In genomic region chr10:79425074-79425532, GRCh38 we compare ENCODE assay signal across 18 cellular contexts. TPM values are rescaled to one million over a fixed set of nuclear protein-coding genes. Genes with fewer than 3 reads are reported as not detected.
DNase-seq lines count a peak whose midpoint lies in the region; ATAC-seq and TF ChIP-seq lines count a peak whose summit lies in the region.
"Had no signal": no experiment of that assay in that cellular context is flagged by ENCODE, and none has a peak within 500 bp of the region (broad histone marks: within the 10 kb centered on the region; RNA-seq: fewer than 3 reads in every experiment).

No MANE protein-coding gene starts in this region.

- no peak for TF ChIP-seq POLR2A in sigmoid colon (IDR thresholded peaks at IDR 0.05)
- TF ChIP-seq POLR2A in vagina (IDR thresholded peaks at IDR 0.05), result no peak

- TF ChIP-seq CTCF in natural killer cell (IDR thresholded peaks at IDR 0.05) (no peak), sigmoid colon (IDR thresholded peaks at IDR 0.05) (no peak), vagina (IDR thresholded peaks at IDR 0.05) (no peak)

- DNase-seq in natural killer cell treated with Interleukin-12 subunit alpha and Interleukin-12 subunit beta and Interleukin-15 and Interleukin-18, amount 100 ng/mL, for 72 hours (ENCODE audit: low spot score), result peak; percentile 51
- no peak for DNase-seq in natural killer cell
- DNase-seq in left lobe of liver (ENCODE audit: low spot score), result peak; percentile 77
- DNase-seq in sigmoid colon, result peak; percentile 69
- no peak for DNase-seq in vagina (ENCODE audit: extremely low spot score in 2 of 2)
- DNase-seq in effector memory CD8-positive, alpha-beta T cell, result no peak
- DNase-seq in GF-D8 (lab: John Stamatoyannopoulos, UW), result no peak
- no peak for DNase-seq in G401 (ENCODE audit: low spot score)
- DNase-seq: activated CD8-positive, alpha-beta T cell treated with anti-CD3 and anti-CD28 coated beads, Interleukin-2, amount 10 ng/mL, durations not matched to agents 7 days and 5 days; EL; MG63; NCI-H524; OCI-M1; stimulated activated CD4-positive, alpha-beta T cell treated with anti-CD3 and anti-CD28 coated beads, Interleukin-12 subunit alpha, Interleukin-12 subunit beta, amount 100 ng/mL, for 4 hours; stimulated activated naive CD8-positive, alpha-beta T cell treated with anti-CD3 and anti-CD28 coated beads, Interleukin-15, amount 100 ng/mL, for 72 hours had no signal

- in situ Hi-C loops in G401 (cut with HindIII; ENCODE audit: low sequenced_read_pairs), result no loop called here

- H3K27me3 Mint-ChIP-seq in natural killer cell treated with Interleukin-12 subunit alpha and Interleukin-12 subunit beta and Interleukin-15 and Interleukin-18, amount 100 ng/mL, for 72 hours, result no peaks in the 10 kb centered on the region
- H3K27me3 Mint-ChIP-seq in natural killer cell (ENCODE audit: low read depth in 2 of 2), result no peaks in the 10 kb centered on the region
- H3K27me3 Mint-ChIP-seq in effector memory CD8-positive, alpha-beta T cell, result no peaks in the 10 kb centered on the region
- H3K27me3 Mint-ChIP-seq: activated T-helper 17 cell treated with anti-CD3 and anti-CD28 coated beads, Interleukin-2, amount 50 U/mL, for 72 hours; dendritic cell treated with granulocyte-macrophage colony-stimulating factor and Interleukin-4, amounts not matched to agents 40 ng/mL and 50 ng/mL, for 4 days; stimulated activated naive CD8-positive, alpha-beta T cell treated with anti-CD3 and anti-CD28 coated beads, Interleukin-15, amount 100 ng/mL, for 72 hours had no signal

- H3K36me3 ChIP-seq in sigmoid colon, result peaks cover 0 to 42% (median 5%) of the 10 kb centered on the region in 4 donors
- H3K36me3 ChIP-seq in vagina, result no peaks in the 10 kb centered on the region

- no peaks in the 10 kb centered on the region for H3K27me3 ChIP-seq in sigmoid colon
- no peaks in the 10 kb centered on the region for H3K27me3 ChIP-seq in vagina
- H3K27me3 ChIP-seq: MG63 had no signal

- intact Hi-C loops in natural killer cell (cut with micrococcal nuclease), result no loop called here
- intact Hi-C loops in sigmoid colon (cut with DNase I), result no loop called here
- intact Hi-C loops in vagina (cut with DNase I), result no loop called here

- 69 to 71% methylated on average over 5 of the region's 5 CpGs for WGBS in sigmoid colon, 2 donors

- peaks cover 0 to 70% (median 43%) of the 10 kb centered on the region in 4 donors for H3K4me1 ChIP-seq in sigmoid colon
- H3K4me1 ChIP-seq in vagina, result peaks cover 21% of the 10 kb centered on the region

- H3K36me3 Mint-ChIP-seq in natural killer cell treated with Interleukin-12 subunit alpha and Interleukin-12 subunit beta and Interleukin-15 and Interleukin-18, amount 100 ng/mL, for 72 hours, result no peaks in the 10 kb centered on the region
- no peaks in the 10 kb centered on the region for H3K36me3 Mint-ChIP-seq in natural killer cell
- no peaks in the 10 kb centered on the region for H3K36me3 Mint-ChIP-seq in effector memory CD8-positive, alpha-beta T cell (ENCODE audit: insufficient read depth)

- H3K4me1 Mint-ChIP-seq in natural killer cell treated with Interleukin-12 subunit alpha and Interleukin-12 subunit beta and Interleukin-15 and Interleukin-18, amount 100 ng/mL, for 72 hours (ENCODE audit: low read depth in 2 of 2), result no peaks in the 10 kb centered on the region
- peaks cover 0 to 6% of the 10 kb centered on the region in 2 donors for H3K4me1 Mint-ChIP-seq in natural killer cell
- H3K4me1 Mint-ChIP-seq in effector memory CD8-positive, alpha-beta T cell (ENCODE audit: low read depth in 2 of 2), result peaks cover 2 to 5% of the 10 kb centered on the region in 2 donors
- H3K4me1 Mint-ChIP-seq: activated T-helper 17 cell treated with anti-CD3 and anti-CD28 coated beads, Interleukin-2, amount 50 U/mL, for 72 hours; stimulated activated naive CD8-positive, alpha-beta T cell treated with anti-CD3 and anti-CD28 coated beads, Interleukin-15, amount 100 ng/mL, for 72 hours had no signal

- H3K4me3 ChIP-seq in sigmoid colon (no peak overlapping the region), vagina (no peak overlapping the region)
- H3K4me3 ChIP-seq: GM12878, MG63 had no signal

- H3K27ac Mint-ChIP-seq in natural killer cell treated with Interleukin-12 subunit alpha and Interleukin-12 subunit beta and Interleukin-15 and Interleukin-18, amount 100 ng/mL, for 72 hours, result no peak overlapping the region
- no peak overlapping the region for H3K27ac Mint-ChIP-seq in natural killer cell
- H3K27ac Mint-ChIP-seq in effector memory CD8-positive, alpha-beta T cell, result no peak overlapping the region
- H3K27ac Mint-ChIP-seq: activated CD8-positive, alpha-beta T cell treated with anti-CD3 and anti-CD28 coated beads, Interleukin-2, amount 10 ng/mL, durations not matched to agents 7 days and 5 days; activated T-helper 17 cell treated with anti-CD3 and anti-CD28 coated beads, Interleukin-2, amount 50 U/mL, for 72 hours had no signal

- H3K9me3 Mint-ChIP-seq in natural killer cell treated with Interleukin-12 subunit alpha and Interleukin-12 subunit beta and Interleukin-15 and Interleukin-18, amount 100 ng/mL, for 72 hours, result no peaks in the 10 kb centered on the region
- H3K9me3 Mint-ChIP-seq in natural killer cell, result no peaks in the 10 kb centered on the region
- no peaks in the 10 kb centered on the region for H3K9me3 Mint-ChIP-seq in effector memory CD8-positive, alpha-beta T cell
- H3K9me3 Mint-ChIP-seq: activated T-helper 17 cell treated with anti-CD3 and anti-CD28 coated beads, Interleukin-2, amount 50 U/mL, for 72 hours; dendritic cell treated with granulocyte-macrophage colony-stimulating factor and Interleukin-4, amounts not matched to agents 40 ng/mL and 50 ng/mL, for 4 days had no signal

- H3K9me3 ChIP-seq in sigmoid colon (no peaks in the 10 kb centered on the region), vagina (no peaks in the 10 kb centered on the region)
- H3K9me3 ChIP-seq: MG63 had no signal

- ATAC-seq in natural killer cell treated with Interleukin-12 subunit alpha and Interleukin-12 subunit beta and Interleukin-15 and Interleukin-18, amount 100 ng/mL, for 72 hours, result peak in 1 of 2 donors; percentile 15
- no peak for ATAC-seq in natural killer cell
- ATAC-seq in left lobe of liver, result peak; percentile 76
- ATAC-seq in effector memory CD8-positive, alpha-beta T cell (replicated peaks), result no peak
- ATAC-seq: activated CD8-positive, alpha-beta T cell treated with anti-CD3 and anti-CD28 coated beads, Interleukin-2, amount 10 ng/mL, durations not matched to agents 7 days and 5 days; activated T-helper 17 cell treated with anti-CD3 and anti-CD28 coated beads, Interleukin-2, amount 50 U/mL, for 72 hours; GM12878; stimulated activated naive CD8-positive, alpha-beta T cell treated with anti-CD3 and anti-CD28 coated beads, Interleukin-15, amount 100 ng/mL, for 72 hours had no signal

- H3K27ac ChIP-seq in sigmoid colon (peak overlapping the region in 3 of 4 donors; percentile 65 to 98 (median 69)), vagina (peak overlapping the region; percentile 76)

- no peak for TF ChIP-seq EP300 in sigmoid colon (IDR thresholded peaks at IDR 0.05)

- H3K4me3 Mint-ChIP-seq in natural killer cell treated with Interleukin-12 subunit alpha and Interleukin-12 subunit beta and Interleukin-15 and Interleukin-18, amount 100 ng/mL, for 72 hours, result no peak overlapping the region
- H3K4me3 Mint-ChIP-seq in natural killer cell, result no peak overlapping the region
- H3K4me3 Mint-ChIP-seq in effector memory CD8-positive, alpha-beta T cell, result no peak overlapping the region
- H3K4me3 Mint-ChIP-seq: activated CD8-positive, alpha-beta T cell treated with anti-CD3 and anti-CD28 coated beads, Interleukin-2, amount 10 ng/mL, durations not matched to agents 7 days and 5 days; activated T-helper 17 cell treated with anti-CD3 and anti-CD28 coated beads, Interleukin-2, amount 50 U/mL, for 72 hours; dendritic cell treated with granulocyte-macrophage colony-stimulating factor and Interleukin-4, amounts not matched to agents 40 ng/mL and 50 ng/mL, for 4 days; stimulated activated naive CD8-positive, alpha-beta T cell treated with anti-CD3 and anti-CD28 coated beads, Interleukin-15, amount 100 ng/mL, for 72 hours had no signal

RNA-seq across cellular contexts. Expression of gene ZCCHC24, which starts 20.3 kb away (rescaled TPM):
- total RNA-seq in natural killer cell treated with Interleukin-12 subunit alpha and Interleukin-12 subunit beta and Interleukin-15 and Interleukin-18, amount 100 ng/mL, for 72 hours, result 1 to 10 TPM in 1 of 2 donors, under 1 TPM in 1; 0.73 to 1.3 TPM
- total RNA-seq in natural killer cell (1 to 10 TPM; 2.8 to 4.0 (median 3.6) TPM), left lobe of liver (30.5 TPM), sigmoid colon (100 to 1,000 TPM in 3 of 4 donors, 10 to 100 TPM in 1; 82.6 to 141 (median 121) TPM), vagina (57.0 TPM)
- polyA plus RNA-seq in sigmoid colon, result 10 to 100 TPM in 2 of 3 donors, 1 to 10 TPM in 1; 7.6 to 31.2 (median 21.1) TPM
- total RNA-seq in G401 (2014; rRNA removed; shearing (Covaris generic)), result 6.8 and 10.8 TPM in 2 replicates

Comparison
In these comparisons a context has a peak if more than half of its experiments do, and no peak if none do; other contexts are left out.
1. DNase-seq: peak in natural killer cell treated with Interleukin-12 subunit alpha and Interleukin-12 subunit beta and Interleukin-15 and Interleukin-18, amount 100 ng/mL, for 72 hours (single experiment), left lobe of liver (single experiment) and sigmoid colon (single experiment); none in natural killer cell (single experiment), vagina (0 of 2), effector memory CD8-positive, alpha-beta T cell (0 of 3), GF-D8 (single experiment) and G401 (single experiment).